Comparison of ENCODE assay signal across 14 cellular contexts in genomic region chr17:80028030-80028429, GRCh38. TPM values are rescaled to one million over a fixed set of nuclear protein-coding genes. Genes with fewer than 3 reads are reported as not detected.
DNase-seq lines count a peak whose midpoint lies in the region; TF ChIP-seq lines count a peak whose summit lies in the region.
"Had no signal": no experiment of that assay in that cellular context is flagged by ENCODE, and none has a peak within 500 bp of the region (broad histone marks: within the 10 kb centered on the region; RNA-seq: fewer than 3 reads in every experiment).

No MANE protein-coding gene starts in this region.

- H3K4me3 ChIP-seq in prostate gland = no peak overlapping the region

- peaks cover 42% of the 10 kb centered on the region for H3K4me1 ChIP-seq in prostate gland (replicated peaks)

- WGBS in prostate gland = 52% methylated on average over 10 of the region's 10 CpGs

- intact Hi-C loops in prostate gland (cut with DNase I) = loop anchor here (5.0 kb wide), 1 partner anchor 34 kb away; no protein-coding TSS in a partner anchor

- no peaks in the 10 kb centered on the region for H3K9me3 ChIP-seq in prostate gland
- H3K9me3 ChIP-seq: neutrophil had no signal

- no peak for TF ChIP-seq CTCF in prostate gland (IDR thresholded peaks at IDR 0.05)

- no peaks in the 10 kb centered on the region for H3K27me3 ChIP-seq in prostate gland (replicated peaks; ENCODE audit: insufficient read depth)

- peak overlapping the region; percentile 79 to 88 for H3K27ac ChIP-seq in prostate gland
- H3K27ac ChIP-seq: neutrophil had no signal

- peak; percentile 72 for DNase-seq in COR-L47 (lab: John Stamatoyannopoulos, UW)
- peak; percentile 56 for DNase-seq in NCI-H1694 treated with DMSO at 0.1 percent for 48 hours (lab: John Stamatoyannopoulos, UW)
- peak; percentile 66 for DNase-seq in astrocyte of the hippocampus (ENCODE audit: low read depth, low spot score)
- DNase-seq in prostate gland (ENCODE audit: low spot score) = no peak
- DNase-seq in islet precursor cell = no peak
- no peak for DNase-seq in stimulated activated naive CD4-positive, alpha-beta T cell treated with Interleukin-2 at 50 U/mL for 16 hours (lab: John Stamatoyannopoulos, UW)
- DNase-seq in activated T-cell treated with anti-CD3 and anti-CD28 coated beads for 4 hours = no peak
- DNase-seq in activated CD4-positive, alpha-beta T cell treated with anti-CD3 and anti-CD28 coated beads for 4 hours = no peak
- DNase-seq: activated CD4-positive, alpha-beta memory T cell treated with anti-CD3 and anti-CD28 coated beads for 36 hours; AML-193; dermis blood vessel endothelial cell; mesendoderm; NCI-H1436 had no signal

- no peak for TF ChIP-seq POLR2A in prostate gland (IDR thresholded peaks at IDR 0.05)

- no peaks in the 10 kb centered on the region for H3K36me3 ChIP-seq in prostate gland
- H3K36me3 ChIP-seq: neutrophil had no signal

RNA-seq across cellular contexts. Expression of gene TBC1D16, which starts 7.6 kb away (rescaled TPM):
- 10 to 100 TPM; 29.1 to 41.9 TPM for total RNA-seq in prostate gland

RNA-seq across cellular contexts. Expression of gene CCDC40, which starts 8.4 kb away (rescaled TPM):
- 10 to 100 TPM; 11.8 to 19.7 TPM for total RNA-seq in prostate gland

Comparison
In these comparisons a context has a peak if more than half of its experiments do, and no peak if none do; other contexts are left out.
1. DNase-seq: peak in COR-L47 (single experiment), NCI-H1694 treated with DMSO at 0.1 percent for 48 hours (single experiment) and astrocyte of the hippocampus (single experiment); none in prostate gland (single experiment), islet precursor cell (single experiment), stimulated activated naive CD4-positive, alpha-beta T cell treated with Interleukin-2 at 50 U/mL for 16 hours (single experiment), activated T-cell treated with anti-CD3 and anti-CD28 coated beads for 4 hours (single experiment) and activated CD4-positive, alpha-beta T cell treated with anti-CD3 and anti-CD28 coated beads for 4 hours (0 of 2).